27 cellular contexts compared by ENCODE assay signal in genomic region chr5:43157068-43157467, GRCh38. TPM values are rescaled to one million over a fixed set of nuclear protein-coding genes. Genes with fewer than 3 reads are reported as not detected.
"Had no signal": no experiment of that assay in that cellular context is flagged by ENCODE, and none has a peak within 500 bp of the region (broad histone marks: within the 10 kb centered on the region; RNA-seq: fewer than 3 reads in every experiment).

No MANE protein-coding gene starts in this region.

- H3K27me3 Mint-ChIP-seq: naive B cell; progenitor cell of endocrine pancreas; stimulated activated naive B cell treated with anti-CD40 and anti-IgM and Interleukin-4, amounts not matched to agents 10 μg/mL and 1 μg/mL and 100 μg/mL, for 72 hours had no signal

- H3K4me3 Mint-ChIP-seq: mesothelial cell of epicardium; naive B cell; natural killer cell; nephron progenitor cell; neural progenitor cell; stimulated activated naive B cell treated with anti-CD40 and anti-IgM and Interleukin-4, amounts not matched to agents 10 μg/mL and 1 μg/mL and 100 μg/mL, for 72 hours had no signal

- H3K4me1 Mint-ChIP-seq: mesothelial cell of epicardium, nephron progenitor cell, neural progenitor cell had no signal

- H3K27ac ChIP-seq: hepatocyte, left ventricle myocardium inferior, neural progenitor cell, neutrophil, ovary, right atrium auricular region, right lobe of liver, testis, thyroid gland, transverse colon, upper lobe of right lung had no signal

- H3K27ac Mint-ChIP-seq: mesothelial cell of epicardium, natural killer cell, neural progenitor cell, progenitor cell of endocrine pancreas had no signal

- H3K4me2 ChIP-seq: hepatocyte, neural progenitor cell, smooth muscle cell had no signal

- H3K9me3 Mint-ChIP-seq: mesothelial cell of epicardium; naive B cell; natural killer cell; nephron progenitor cell; neural progenitor cell; stimulated activated naive B cell treated with anti-CD40 and anti-IgM and Interleukin-4, amounts not matched to agents 10 μg/mL and 1 μg/mL and 100 μg/mL, for 72 hours had no signal

- H3K27me3 ChIP-seq: hepatocyte, neural progenitor cell, neutrophil, ovary, right atrium auricular region, right lobe of liver, stomach, testis, thyroid gland, transverse colon, upper lobe of right lung had no signal

- H3K9me3 ChIP-seq: left ventricle myocardium inferior, neutrophil, ovary, right atrium auricular region, right lobe of liver, stomach, testis, thyroid gland, transverse colon, upper lobe of right lung had no signal

- H3K4me1 ChIP-seq: right lobe of liver, testis, transverse colon, upper lobe of right lung had no signal

- H3K36me3 ChIP-seq: ovary had no signal

- H3K4me3 ChIP-seq: hepatocyte, left ventricle myocardium inferior, lung, neural progenitor cell, ovary, right atrium auricular region, right lobe of liver, smooth muscle cell, stomach, testis, thyroid gland, transverse colon, upper lobe of right lung had no signal

- H2AFZ ChIP-seq: hepatocyte, neural progenitor cell had no signal

- DNase-seq: islet precursor cell; left ventricle myocardium inferior; mesendoderm; naive B cell; natural killer cell; nephron progenitor cell; occipital lobe; ovary; right lobe of liver; stimulated activated CD4-positive, alpha-beta T cell treated with anti-CD3 and anti-CD28 coated beads, Interleukin-2, amount 100 ng/mL, for 48 hours; stimulated activated CD4-positive, alpha-beta T cell treated with anti-CD3 and anti-CD28 coated beads, Interleukin-4, amount 100 ng/mL, for 4 hours; stimulated activated CD8-positive, alpha-beta memory T cell treated with anti-CD3 and anti-CD28 coated beads, Interleukin-4, amount 100 ng/mL, for 48 hours; stimulated activated naive B cell treated with anti-CD40 and anti-IgM and Interleukin-4, amounts not matched to agents 10 μg/mL and 1 μg/mL and 100 μg/mL, for 72 hours; stimulated activated naive CD8-positive, alpha-beta T cell treated with anti-CD3 and anti-CD28 coated beads, Interleukin-15, Interleukin-2, amounts not matched to agents 100 U/mL and 50 U/mL, for 24 hours; stomach; testis; transverse colon; upper lobe of right lung had no signal

- ATAC-seq: right lobe of liver; stimulated activated naive B cell treated with anti-CD40 and anti-IgM and Interleukin-4, amounts not matched to agents 10 μg/mL and 1 μg/mL and 100 μg/mL, for 72 hours; upper lobe of right lung had no signal

- H3K9ac ChIP-seq: neural progenitor cell had no signal

RNA-seq across cellular contexts. Expression of gene NIM1K, which starts 35.0 kb away (rescaled TPM):
- total RNA-seq: hepatocyte had no signal
- polyA plus RNA-seq: hepatocyte had no signal
